In genomic region chr22:35891442-35891841, GRCh38 we compare ENCODE assay signal across 15 cellular contexts.
"Had no signal": no experiment of that assay in that cellular context is flagged by ENCODE, and none has a peak within 500 bp of the region (broad histone marks: within the 10 kb centered on the region; RNA-seq: fewer than 3 reads in every experiment).

No MANE protein-coding gene starts in this region.

- H3K9ac ChIP-seq: neural progenitor cell had no signal

- H3K9me3 ChIP-seq: colonic mucosa, ovary, upper lobe of left lung had no signal

- H3K4me3 ChIP-seq: cardiac muscle cell, colonic mucosa, lung, neural progenitor cell, ovary, upper lobe of left lung had no signal

- H3K27me3 ChIP-seq: cardiac muscle cell, colonic mucosa, neural progenitor cell, ovary, upper lobe of left lung had no signal

- ATAC-seq: activated CD8-positive, alpha-beta T cell treated with anti-CD3 and anti-CD28 coated beads for 36 hours; esophagus mucosa; T-helper 17 cell had no signal

- H3K4me2 ChIP-seq: neural progenitor cell had no signal

- DNase-seq: activated B cell treated with CpG ODN at 0.5 μM for 24 hours; activated CD4-positive, alpha-beta T cell treated with anti-CD3 and anti-CD28 coated beads for 48 hours; activated CD8-positive, alpha-beta T cell treated with anti-CD3 and anti-CD28 coated beads for 36 hours; activated effector memory CD4-positive, alpha-beta T cell treated with anti-CD3 and anti-CD28 coated beads, Interleukin-2, amount 50 U/mL, for 16 hours; activated T-cell treated with anti-CD3 and anti-CD28 coated beads, Interleukin-2, amount 50 U/mL, for 48 hours; colonic mucosa; midbrain; small intestine; T-helper 17 cell; upper lobe of left lung had no signal

- H3K27ac ChIP-seq: colonic mucosa, neural progenitor cell, ovary, upper lobe of left lung had no signal

- H3K36me3 ChIP-seq: cardiac muscle cell, colonic mucosa, neural progenitor cell, ovary, upper lobe of left lung had no signal

- H2AFZ ChIP-seq: neural progenitor cell had no signal
